9 cellular contexts compared by ENCODE assay signal in genomic region chr11:127789887-127790286, GRCh38.
DNase-seq lines count a peak whose midpoint lies in the region; ATAC-seq and TF ChIP-seq lines count a peak whose summit lies in the region.
"Had no signal": no experiment of that assay in that cellular context is flagged by ENCODE, and none has a peak within 500 bp of the region (broad histone marks: within the 10 kb centered on the region; RNA-seq: fewer than 3 reads in every experiment).

No MANE protein-coding gene starts in this region.

- H2BK5ac ChIP-seq in neuronal stem cell (ENCODE audit: low read length): no peak overlapping the region

- H4K91ac ChIP-seq in neuronal stem cell (ENCODE audit: low read depth, low read length, poor library complexity): no peak overlapping the region

- no peak overlapping the region for H3K27ac ChIP-seq in neuronal stem cell (replicated peaks; ENCODE audit: low read length)

- TF ChIP-seq CTCF in LNCaP clone FGC (IDR thresholded peaks at IDR 0.05; ENCODE audit: control insufficient read depth, extremely low read depth, insufficient read depth): peak; percentile 44
- peak; percentile 42 for TF ChIP-seq CTCF in astrocyte of the cerebellum (IDR thresholded peaks at IDR 0.05; ENCODE audit: low read depth, low read length, missing control alignments)

- no peaks in the 10 kb centered on the region for H3K79me1 ChIP-seq in neuronal stem cell (ENCODE audit: low read depth, low read length)

- peak overlapping the region; percentile 65 for H2AFZ ChIP-seq in neuronal stem cell (ENCODE audit: low read length)

- peaks cover 2% of the 10 kb centered on the region in 2 donors for H3K4me1 ChIP-seq in neuronal stem cell (ENCODE audit: control insufficient read depth in 2 of 2, insufficient read depth in 1 of 2, low read depth in 1 of 2, low read length in 2 of 2)

- H3K14ac ChIP-seq in neuronal stem cell (ENCODE audit: low read length): no peak overlapping the region

- peaks cover 0 to under 1% of the 10 kb centered on the region in 2 donors for H3K9me3 ChIP-seq in neuronal stem cell (replicated peaks in 1 of 2; ENCODE audit: control insufficient read depth in 2 of 2, insufficient read depth in 1 of 2, low read depth in 1 of 2, low read length in 2 of 2)

- no peak overlapping the region for H2AK5ac ChIP-seq in neuronal stem cell (ENCODE audit: low read depth, low read length)

- H3K36me3 ChIP-seq in neuronal stem cell (replicated peaks in 1 of 2; ENCODE audit: control insufficient read depth in 2 of 2, insufficient read depth in 2 of 2, low read length in 2 of 2): no peaks in the 10 kb centered on the region

- H4K8ac ChIP-seq in neuronal stem cell (ENCODE audit: low read depth, low read length): no peak overlapping the region

- no peak overlapping the region for H3K4ac ChIP-seq in neuronal stem cell (ENCODE audit: low read length)

- H3K27me3 ChIP-seq in neuronal stem cell (ENCODE audit: control insufficient read depth in 3 of 3, insufficient read depth in 3 of 3, low read depth in 1 of 3, low read length in 3 of 3): no peaks in the 10 kb centered on the region

- H3K4me3 ChIP-seq in LNCaP clone FGC (ENCODE audit: low read depth, low read length) (no peak overlapping the region), astrocyte of the cerebellum (ENCODE audit: low read depth, low read length) (no peak overlapping the region), neuronal stem cell (ENCODE audit: low read length in 2 of 2) (no peak overlapping the region)

- WGBS in neuronal stem cell (ENCODE audit: extremely low coverage in 2 of 2, insufficient read length in 2 of 2, insufficient replicate concordance in 1 of 2), 2 donors: no CpG with 5 or more reads among the region's 7 CpGs

- in situ Hi-C loops in astrocyte of the cerebellum (cut with HindIII; ENCODE audit: low sequenced_read_pairs): no loop called here

- H2BK12ac ChIP-seq in neuronal stem cell (ENCODE audit: low read length): no peak overlapping the region

- H3K9ac ChIP-seq in neuronal stem cell (ENCODE audit: low read depth, low read length, poor library complexity): no peak overlapping the region

- DNase-seq in NCI-H345 (lab: John Stamatoyannopoulos, UW): peak; percentile 35
- no peak for DNase-seq in NCI-H345 treated with DMSO at 0.1 percent for 48 hours (lab: John Stamatoyannopoulos, UW; ENCODE audit: unreplicated experiment)
- DNase-seq in LNCaP clone FGC (ENCODE audit: low read depth): no peak
- DNase-seq in astrocyte of the cerebellum (ENCODE audit: low read depth): no peak
- DNase-seq in neuronal stem cell (ENCODE audit: low spot score): peak; percentile 24
- DNase-seq in dedifferentiated amniotic fluid mesenchymal stem cell (ENCODE audit: extremely low spot score): no peak
- DNase-seq: activated naive CD8-positive, alpha-beta T cell treated with anti-CD3 and anti-CD28 coated beads, Interleukin-2, amount 50 U/mL, for 24 hours had no signal

- no peak overlapping the region for H3K23ac ChIP-seq in neuronal stem cell (ENCODE audit: low read depth, low read length, poor library complexity)

- no peak overlapping the region for H2BK120ac ChIP-seq in neuronal stem cell (ENCODE audit: low read depth, low read length)

- H3K4me2 ChIP-seq in neuronal stem cell (ENCODE audit: insufficient read depth, low read length, poor library complexity, severe bottlenecking): no peak overlapping the region

- no peak overlapping the region for H3K18ac ChIP-seq in neuronal stem cell (ENCODE audit: low read length)

- no peak for ATAC-seq in GM21825 (IDR thresholded peaks at IDR 0.05; ENCODE audit: unreplicated experiment)
- no peak for ATAC-seq in HG02571 (IDR thresholded peaks at IDR 0.05; ENCODE audit: unreplicated experiment)
- ATAC-seq: activated naive CD8-positive, alpha-beta T cell treated with anti-CD3 and anti-CD28 coated beads, Interleukin-2, amount 50 U/mL, for 24 hours had no signal

- H2BK15ac ChIP-seq in neuronal stem cell (ENCODE audit: low read length): no peak overlapping the region

Comparison
In these comparisons a context has a peak if more than half of its experiments do, and no peak if none do; other contexts are left out.
1. DNase-seq: peak in NCI-H345 (single experiment) and neuronal stem cell (single experiment); none in NCI-H345 treated with DMSO at 0.1 percent for 48 hours (single experiment), LNCaP clone FGC (single experiment), astrocyte of the cerebellum (single experiment) and dedifferentiated amniotic fluid mesenchymal stem cell (single experiment).